ENCODE assay signal across 8 cellular contexts in the genomic region with DNA sequence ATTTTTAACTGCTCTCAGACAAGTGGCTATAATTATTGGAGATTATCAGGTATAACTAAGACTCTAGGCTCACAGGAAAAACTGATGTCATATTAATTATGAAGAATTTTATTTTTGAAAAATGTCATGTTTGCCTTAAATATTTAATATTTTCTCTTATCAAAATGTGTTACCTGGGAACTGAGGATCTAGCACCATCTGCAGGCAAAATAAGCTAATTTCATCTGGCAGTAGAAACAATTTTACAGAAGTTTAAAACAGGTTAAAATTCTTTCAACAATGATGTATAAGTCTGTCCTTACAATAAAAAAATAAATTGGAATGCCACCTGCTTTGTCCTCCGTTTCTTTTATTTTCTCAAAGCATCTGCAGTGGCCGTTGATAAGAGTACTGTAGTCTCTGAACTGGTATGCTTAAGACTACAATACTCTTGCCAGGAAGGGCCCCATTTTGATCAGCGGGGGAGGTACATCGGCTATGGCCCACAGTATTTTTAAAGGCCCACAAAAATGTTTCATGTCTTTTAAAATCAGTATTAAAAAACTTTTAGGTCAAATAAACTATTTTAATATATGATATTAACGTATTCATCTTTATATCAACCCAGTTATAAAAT.
DNase-seq lines count a peak whose midpoint lies in the region; ATAC-seq and TF ChIP-seq lines count a peak whose summit lies in the region.

No MANE protein-coding gene starts in this region.

- peak overlapping the region; percentile 59 for H2AFZ ChIP-seq in smooth muscle cell (ENCODE audit: low read depth)

- DNase-seq in AG10803 (ENCODE audit: low read depth) (peak; percentile 13), GM12865 (ENCODE audit: low read depth) (peak; percentile 28), RWPE1 (ENCODE audit: low spot score) (no peak), fibroblast of mammary gland (ENCODE audit: low read depth) (peak; percentile 35), smooth muscle cell (lab: John Stamatoyannopoulos, UW; ENCODE audit: unreplicated experiment) (no peak), NCI-H187 treated with DMSO at 0.1 percent for 48 hours (lab: John Stamatoyannopoulos, UW) (no peak)

- no peaks in the 10 kb centered on the region for H3K36me3 ChIP-seq in smooth muscle cell (ENCODE audit: low read depth)

- no peaks in the 10 kb centered on the region for H3K4me1 ChIP-seq in smooth muscle cell (ENCODE audit: low read depth)

- no peaks in the 10 kb centered on the region for H3K9me3 ChIP-seq in smooth muscle cell (replicated peaks; ENCODE audit: low read depth)

- ATAC-seq in HG03439 (IDR thresholded peaks at IDR 0.05; ENCODE audit: unreplicated experiment) (no peak), HG03045 (IDR thresholded peaks at IDR 0.05; ENCODE audit: unreplicated experiment) (no peak)

- H3K4me3 ChIP-seq in AG10803 (ENCODE audit: low read length) (no peak overlapping the region), GM12865 (ENCODE audit: low read depth, low read length) (no peak overlapping the region), fibroblast of mammary gland (ENCODE audit: control insufficient read depth, low read depth, low read length) (no peak overlapping the region), smooth muscle cell (no peak overlapping the region)

- POLR2A ChIA-PET in RWPE1 (lab: Yijun Ruan, JAX; ENCODE audit: low non-redundant PET): no interaction called here

- peak; percentile 62 for TF ChIP-seq CTCF in AG10803 (conservative IDR thresholded peaks at IDR 0.05; ENCODE audit: low read length)
- peak; percentile 52 for TF ChIP-seq CTCF in GM12865 (IDR thresholded peaks at IDR 0.05; ENCODE audit: insufficient read depth, low read depth, low read length, missing control alignments)
- peak; percentile 87 for TF ChIP-seq CTCF in RWPE1 (conservative IDR thresholded peaks at IDR 0.05; ENCODE audit: low read depth)
- TF ChIP-seq CTCF in fibroblast of mammary gland (conservative IDR thresholded peaks at IDR 0.05; ENCODE audit: control insufficient read depth, insufficient read depth, low read depth, low read length): peak; percentile 60
- peak; percentile 79 for TF ChIP-seq CTCF in smooth muscle cell (IDR thresholded peaks at IDR 0.05; ENCODE audit: borderline replicate concordance, insufficient read depth, poor library complexity, severe bottlenecking)

- no peaks in the 10 kb centered on the region for H3F3A ChIP-seq in smooth muscle cell (ENCODE audit: low read depth)

- 68% methylated on average over 5 of the region's 5 CpGs for WGBS in smooth muscle cell (ENCODE audit: low lambda C conversion rate)

- no peaks in the 10 kb centered on the region for H4K20me1 ChIP-seq in smooth muscle cell (ENCODE audit: low read depth)

- no peak overlapping the region for H3K27ac ChIP-seq in RWPE1
- H3K27ac ChIP-seq in smooth muscle cell (ENCODE audit: low read depth): no peak overlapping the region

- no peak overlapping the region for H3K9ac ChIP-seq in smooth muscle cell (ENCODE audit: low read depth)

- H3K79me2 ChIP-seq in smooth muscle cell (ENCODE audit: low read depth): no peaks in the 10 kb centered on the region

- no peak overlapping the region for H3K4me2 ChIP-seq in smooth muscle cell

- CTCF ChIA-PET in RWPE1 (lab: Yijun Ruan, JAX): interaction anchor here (0.6 to 1.2 kb wide), 9 partner anchors 14 to 491 kb away, joined by 3 to 5 read pairs (median 4); partner anchors contain the start of gene THSD7A

- no peaks in the 10 kb centered on the region for H3K27me3 ChIP-seq in smooth muscle cell (ENCODE audit: low read depth)

Comparison
In these comparisons a context has a peak if more than half of its experiments do, and no peak if none do; other contexts are left out.
1. DNase-seq: peak in AG10803 (single experiment), GM12865 (single experiment) and fibroblast of mammary gland (single experiment); none in RWPE1 (single experiment), smooth muscle cell (single experiment) and NCI-H187 treated with DMSO at 0.1 percent for 48 hours (single experiment).
2. Peak in every context shown above with its lines, with median percentiles within 50 percentile points of each other: CTCF ChIP-seq.